In the genomic region with DNA sequence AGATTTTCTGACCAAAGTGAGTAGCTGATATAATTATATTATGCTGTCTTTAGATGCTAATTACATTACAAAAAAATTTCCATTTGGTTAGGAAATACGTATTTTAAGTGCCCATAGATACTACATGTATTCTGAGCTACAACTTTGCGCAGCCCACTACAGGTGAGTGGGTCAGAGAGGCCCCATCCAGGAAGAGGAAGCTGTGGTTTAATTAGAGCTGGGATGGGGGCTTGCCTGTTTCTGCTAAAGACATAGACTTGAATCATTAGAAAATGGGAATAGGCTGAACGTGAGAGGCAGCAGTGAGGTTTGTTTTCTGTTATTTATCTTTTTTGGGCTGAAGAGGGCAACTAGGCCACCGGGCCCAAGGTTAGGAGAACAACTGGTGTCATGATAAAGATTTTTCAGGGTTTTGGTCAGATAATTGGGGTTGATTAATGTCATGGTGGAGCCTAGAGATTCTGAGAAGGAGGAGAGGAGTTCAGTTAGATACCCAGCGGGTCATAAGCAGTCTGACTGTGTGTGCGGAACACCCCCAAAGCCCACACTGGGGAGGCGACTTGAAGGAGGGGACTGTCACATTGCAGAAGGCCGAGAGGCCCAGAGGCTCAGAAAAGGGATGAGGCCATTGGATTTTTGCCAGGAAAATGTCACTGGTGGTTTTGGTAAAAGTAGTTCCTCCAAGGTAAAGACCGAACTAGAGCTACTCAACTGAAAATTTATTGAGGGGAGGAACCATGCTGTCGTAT, we compare ENCODE assay signal across 25 cellular contexts. TPM values are rescaled to one million over a fixed set of nuclear protein-coding genes. Genes with fewer than 3 reads are reported as not detected.
"Had no signal": no experiment of that assay in that cellular context is flagged by ENCODE, and none has a peak within 500 bp of the region (broad histone marks: within the 10 kb centered on the region; RNA-seq: fewer than 3 reads in every experiment).

No MANE protein-coding gene starts in this region.

- H3K4me1 ChIP-seq: colonic mucosa, left lung, vagina had no signal

- DNase-seq: activated CD4-positive, alpha-beta T cell treated with anti-CD3 and anti-CD28 coated beads, Interleukin-2, amount 10 ng/mL, durations not matched to agents 24 days and 14 days; activated CD4-positive, CD25-positive, alpha-beta regulatory T cell; activated CD8-positive, alpha-beta T cell treated with anti-CD3 and anti-CD28 coated beads for 36 hours; activated naive CD4-positive, alpha-beta T cell treated with Interleukin-2 at 50 U/mL for 16 hours; activated naive CD8-positive, alpha-beta T cell treated with anti-CD3 and anti-CD28 coated beads, Interleukin-2, amount 10 ng/mL, durations not matched to agents 7 days and 5 days; activated T-cell treated with anti-CD3 and anti-CD28 coated beads, Interleukin-2, amount 50 U/mL, for 1 hour; brain microvascular endothelial cell; central memory CD4-positive, alpha-beta T cell; colonic mucosa; erythroblast; left lung; occipital lobe; retina; stimulated activated CD4-positive, alpha-beta T cell treated with anti-CD3 and anti-CD28 coated beads, Interleukin-12 subunit alpha, Interleukin-12 subunit beta, amount 100 ng/mL, for 4 hours; stimulated activated CD4-positive, alpha-beta T cell treated with anti-CD3 and anti-CD28 coated beads, Interleukin-1b, Interleukin-23, amount 100 ng/mL, for 48 hours; stomach; T-helper 9 cell; trophoblast cell had no signal

- FAIRE-seq: endometrium, frontal cortex, keratinocyte had no signal

- H3K27ac ChIP-seq: brain microvascular endothelial cell, colonic mucosa, left lung, stomach, vagina had no signal

- ATAC-seq: activated CD8-positive, alpha-beta T cell treated with anti-CD3 and anti-CD28 coated beads for 36 hours; activated T-helper 17 cell treated with anti-CD3 and anti-CD28 coated beads, Interleukin-2, amount 50 U/mL, for 72 hours; left lung had no signal

- H3K36me3 ChIP-seq: brain microvascular endothelial cell, colonic mucosa, left lung, stomach, vagina had no signal

- H3K9me3 Mint-ChIP-seq: activated CD4-positive, alpha-beta T cell treated with anti-CD3 and anti-CD28 coated beads, Interleukin-2, amount 10 ng/mL, durations not matched to agents 24 days and 14 days; activated CD8-positive, alpha-beta T cell treated with anti-CD3 and anti-CD28 coated beads for 36 hours; activated naive CD8-positive, alpha-beta T cell treated with anti-CD3 and anti-CD28 coated beads, Interleukin-2, amount 10 ng/mL, durations not matched to agents 7 days and 5 days; activated T-helper 17 cell treated with anti-CD3 and anti-CD28 coated beads, Interleukin-2, amount 50 U/mL, for 72 hours had no signal

- H3K27ac Mint-ChIP-seq: activated CD4-positive, alpha-beta T cell treated with anti-CD3 and anti-CD28 coated beads, Interleukin-2, amount 10 ng/mL, durations not matched to agents 24 days and 14 days; activated CD8-positive, alpha-beta T cell treated with anti-CD3 and anti-CD28 coated beads for 36 hours; activated naive CD8-positive, alpha-beta T cell treated with anti-CD3 and anti-CD28 coated beads, Interleukin-2, amount 10 ng/mL, durations not matched to agents 7 days and 5 days; activated T-helper 17 cell treated with anti-CD3 and anti-CD28 coated beads, Interleukin-2, amount 50 U/mL, for 72 hours had no signal

- H3K27me3 ChIP-seq: colonic mucosa had no signal

- H3K4me3 ChIP-seq: colonic mucosa, left lung, stomach, vagina had no signal

- H3K4me1 Mint-ChIP-seq: activated T-helper 17 cell treated with anti-CD3 and anti-CD28 coated beads, Interleukin-2, amount 50 U/mL, for 72 hours had no signal

- H3K36me3 Mint-ChIP-seq: activated naive CD8-positive, alpha-beta T cell treated with anti-CD3 and anti-CD28 coated beads, Interleukin-2, amount 10 ng/mL, durations not matched to agents 7 days and 5 days had no signal

- H3K4me3 Mint-ChIP-seq: activated CD4-positive, alpha-beta T cell treated with anti-CD3 and anti-CD28 coated beads, Interleukin-2, amount 10 ng/mL, durations not matched to agents 24 days and 14 days; activated CD8-positive, alpha-beta T cell treated with anti-CD3 and anti-CD28 coated beads for 36 hours; activated naive CD8-positive, alpha-beta T cell treated with anti-CD3 and anti-CD28 coated beads, Interleukin-2, amount 10 ng/mL, durations not matched to agents 7 days and 5 days; activated T-helper 17 cell treated with anti-CD3 and anti-CD28 coated beads, Interleukin-2, amount 50 U/mL, for 72 hours had no signal

- H3K9me3 ChIP-seq: colonic mucosa, left lung, vagina had no signal

RNA-seq across cellular contexts. Expression of a gene that starts 14.6 kb away (rescaled TPM):
- total RNA-seq: frontal cortex, lung microvascular endothelial cell, myocyte had no signal
